In genomic region chr13:24659239-24659638, GRCh38 we compare ENCODE assay signal across 18 cellular contexts. TPM values are rescaled to one million over a fixed set of nuclear protein-coding genes. Genes with fewer than 3 reads are reported as not detected.
DNase-seq lines count a peak whose midpoint lies in the region; ATAC-seq and TF ChIP-seq lines count a peak whose summit lies in the region.
"Had no signal": no experiment of that assay in that cellular context is flagged by ENCODE, and none has a peak within 500 bp of the region (broad histone marks: within the 10 kb centered on the region; RNA-seq: fewer than 3 reads in every experiment).

No MANE protein-coding gene starts in this region.

- H3K9ac ChIP-seq in parathyroid adenoma, result no peak overlapping the region

- no peaks in the 10 kb centered on the region for H3K79me2 ChIP-seq in parathyroid adenoma

- H3K27ac Mint-ChIP-seq in WTC11 (no peak overlapping the region), Caco-2 (ENCODE audit: unreplicated experiment) (no peak overlapping the region)
- H3K27ac Mint-ChIP-seq: HFFc6 had no signal

- POLR2A ChIA-PET in WTC11 (lab: Charles Lee), result no interaction called here
- POLR2A ChIA-PET in Caco-2 (lab: Charles Lee), result no interaction called here

- H3K4me2 ChIP-seq in parathyroid adenoma (ENCODE audit: low read length), result peak overlapping the region; percentile 64
- H3K4me2 ChIP-seq: A549 had no signal

- CTCF ChIA-PET in WTC11 (lab: Charles Lee) (interaction anchor here (1.0 kb wide), 1 partner anchor 32 kb away, joined by 3 read pairs; no protein-coding TSS in a partner anchor), Caco-2 (lab: Charles Lee) (interaction anchor here (0.7 kb wide), 1 partner anchor 19 kb away, joined by 4 read pairs; no protein-coding TSS in a partner anchor)

- H3K27me3 Mint-ChIP-seq in WTC11 (ENCODE audit: low read depth) (no peaks in the 10 kb centered on the region), Caco-2 (ENCODE audit: insufficient read depth, unreplicated experiment) (peaks cover 5% of the 10 kb centered on the region)

- TF ChIP-seq CTCF in C4-2B (conservative IDR thresholded peaks at IDR 0.05) (no peak), LNCaP clone FGC (IDR thresholded peaks at IDR 0.05; ENCODE audit: control insufficient read depth, extremely low read depth, insufficient read depth) (no peak), WTC11 (IDR thresholded peaks at IDR 0.05) (no peak), parathyroid adenoma (IDR thresholded peaks at IDR 0.05) (no peak), psoas muscle (IDR thresholded peaks at IDR 0.05) (no peak), right atrium auricular region (IDR thresholded peaks at IDR 0.05) (no peak), Caco-2 (IDR thresholded peaks at IDR 0.05; ENCODE audit: insufficient read depth in 1 of 2, low read depth in 1 of 2, low read length in 1 of 2, severe bottlenecking in 1 of 2, unreplicated experiment in 1 of 2) (no peak)

- H3K4me3 ChIP-seq in LNCaP clone FGC (ENCODE audit: low read depth, low read length), result no peak overlapping the region
- H3K4me3 ChIP-seq in parathyroid adenoma (ENCODE audit: low read depth, low read length), result peak overlapping the region; percentile 44
- no peak overlapping the region for H3K4me3 ChIP-seq in psoas muscle
- no peak overlapping the region for H3K4me3 ChIP-seq in right atrium auricular region
- no peak overlapping the region for H3K4me3 ChIP-seq in Caco-2 (ENCODE audit: low read depth, low read length)
- H3K4me3 ChIP-seq: A549, K562 had no signal

- H3K36me3 ChIP-seq in parathyroid adenoma (ENCODE audit: control insufficient read depth, insufficient read depth, low read length) (no peaks in the 10 kb centered on the region), psoas muscle (ENCODE audit: insufficient read depth in 1 of 2, low read depth in 1 of 2) (no peaks in the 10 kb centered on the region), right atrium auricular region (no peaks in the 10 kb centered on the region), Caco-2 (ENCODE audit: control insufficient read depth, insufficient read depth, low read length) (no peaks in the 10 kb centered on the region)

- peak overlapping the region; percentile 17 for H3K27ac ChIP-seq in C4-2B
- peak overlapping the region; percentile 51 for H3K27ac ChIP-seq in parathyroid adenoma
- no peak overlapping the region for H3K27ac ChIP-seq in psoas muscle
- no peak overlapping the region for H3K27ac ChIP-seq in right atrium auricular region
- H3K27ac ChIP-seq: A549 had no signal

- H2AFZ ChIP-seq in parathyroid adenoma, result no peak overlapping the region

- H3K36me3 Mint-ChIP-seq in WTC11 (no peaks in the 10 kb centered on the region), Caco-2 (ENCODE audit: insufficient read depth, unreplicated experiment) (no peaks in the 10 kb centered on the region)

- DNase-seq in LNCaP clone FGC (ENCODE audit: low read depth) (peak; percentile 34), WTC11 (ENCODE audit: low spot score) (no peak), psoas muscle (no peak), NCI-H1436 (lab: John Stamatoyannopoulos, UW) (no peak), right atrium auricular region (ENCODE audit: low spot score) (no peak), Caco-2 (no peak)
- DNase-seq: Calu3, DMS 273 treated with DMSO at 0.1 percent for 48 hours, DMS79 treated with DMSO at 0.1 percent for 48 hours, GDM1, HCEC 1CT, HFFc6 had no signal

- 71 to 74% (median 74%) methylated on average over 3 of the region's 3 CpGs for WGBS in psoas muscle, 3 donors

- peaks cover 4% of the 10 kb centered on the region; the same call in 1 of the 2 replicates for H3K9me3 Mint-ChIP-seq in WTC11
- no peaks in the 10 kb centered on the region for H3K9me3 Mint-ChIP-seq in Caco-2 (ENCODE audit: unreplicated experiment)
- H3K9me3 Mint-ChIP-seq: HFFc6 had no signal

- H3K4me1 ChIP-seq in parathyroid adenoma (peaks cover 7% of the 10 kb centered on the region), psoas muscle (no peaks in the 10 kb centered on the region), right atrium auricular region (no peaks in the 10 kb centered on the region), Caco-2 (no peaks in the 10 kb centered on the region)
- H3K4me1 ChIP-seq: A549 had no signal

- H3K4me1 Mint-ChIP-seq in WTC11 (no peaks in the 10 kb centered on the region), Caco-2 (ENCODE audit: low read depth, unreplicated experiment) (no peaks in the 10 kb centered on the region)

- ATAC-seq in WTC11, result no peak
- no peak for ATAC-seq in psoas muscle
- ATAC-seq: A549, K562 had no signal

- H3K4me3 Mint-ChIP-seq in WTC11 (no peak overlapping the region), Caco-2 (ENCODE audit: unreplicated experiment) (no peak overlapping the region)
- H3K4me3 Mint-ChIP-seq: HFFc6 had no signal

- H3K27me3 ChIP-seq in parathyroid adenoma (ENCODE audit: control insufficient read depth, insufficient read depth, low read length), result no peaks in the 10 kb centered on the region
- no peaks in the 10 kb centered on the region for H3K27me3 ChIP-seq in psoas muscle (ENCODE audit: insufficient read depth in 3 of 3, low read length in 2 of 3)
- no peaks in the 10 kb centered on the region for H3K27me3 ChIP-seq in right atrium auricular region
- H3K27me3 ChIP-seq in Caco-2 (replicated peaks; ENCODE audit: control insufficient read depth, insufficient read depth, low read length), result no peaks in the 10 kb centered on the region

- no TSS peak for BruUV-seq in Caco-2 (replicated peaks; lab: Mats Ljungman, UMichigan)

- intact Hi-C loops in psoas muscle (cut with DNase I), result no loop called here
- intact Hi-C loops in Caco-2 (cut with micrococcal nuclease; ENCODE audit: unreplicated experiment), result no loop called here

- H3K9me3 ChIP-seq in parathyroid adenoma (ENCODE audit: control insufficient read depth, low read length), result no peaks in the 10 kb centered on the region
- H3K9me3 ChIP-seq in psoas muscle, result no peaks in the 10 kb centered on the region
- no peaks in the 10 kb centered on the region for H3K9me3 ChIP-seq in right atrium auricular region
- no peaks in the 10 kb centered on the region for H3K9me3 ChIP-seq in Caco-2
- H3K9me3 ChIP-seq: A549 had no signal

TF ChIP-seq in WTC11, 78 proteins besides CTCF, POLR2A, EP300 and RAD21:
- TF ChIP-seq HMGA2 (CRISPR knock-in tag; IDR thresholded peaks at IDR 0.05), result 0 out of 2 replicates have a peak, but pooled peaks have one; percentile 1
- TF ChIP-seq, protein P1, sequence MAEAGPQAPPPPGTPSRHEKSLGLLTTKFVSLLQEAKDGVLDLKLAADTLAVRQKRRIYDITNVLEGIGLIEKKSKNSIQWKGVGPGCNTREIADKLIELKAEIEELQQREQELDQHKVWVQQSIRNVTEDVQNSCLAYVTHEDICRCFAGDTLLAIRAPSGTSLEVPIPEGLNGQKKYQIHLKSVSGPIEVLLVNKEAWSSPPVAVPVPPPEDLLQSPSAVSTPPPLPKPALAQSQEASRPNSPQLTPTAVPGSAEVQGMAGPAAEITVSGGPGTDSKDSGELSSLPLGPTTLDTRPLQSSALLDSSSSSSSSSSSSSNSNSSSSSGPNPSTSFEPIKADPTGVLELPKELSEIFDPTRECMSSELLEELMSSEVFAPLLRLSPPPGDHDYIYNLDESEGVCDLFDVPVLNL (CRISPR knock-in tag; IDR thresholded peaks at IDR 0.05; ENCODE audit: borderline replicate concordance, low read depth), result no peak
- TF ChIP-seq GRHL2 (CRISPR knock-in tag; IDR thresholded peaks at IDR 0.05; ENCODE audit: insufficient replicate concordance, severe bottlenecking), result no peak
- TF ChIP-seq AR (CRISPR knock-in tag; IDR thresholded peaks at IDR 0.05), result no peak

RNA-seq across cellular contexts. Expression of gene ATP12A, which starts 21.0 kb away (rescaled TPM):
- 1.4 to 2.7 TPM (median 2.2 TPM) in 3 replicates for total RNA-seq in WTC11 (2021)
- not detected for total RNA-seq in psoas muscle
- polyA plus RNA-seq in psoas muscle, result not detected
- not detected for total RNA-seq in right atrium auricular region
- not detected in 2 replicates for total RNA-seq in Caco-2 (2022)
- total RNA-seq: HFFc6, K562 had no signal
- polyA plus RNA-seq: A549, AG04450, BJ, K562 had no signal

Comparison
In these comparisons a context has a peak if more than half of its experiments do, and no peak if none do; other contexts are left out.
1. H3K27ac ChIP-seq: peak in C4-2B (single experiment) and parathyroid adenoma (single experiment); none in psoas muscle (single experiment) and right atrium auricular region (0 of 2).